Comparison of ENCODE assay signal across 1 cellular context in genomic region chr4:184727430-184727829, GRCh38.
TF ChIP-seq lines count a peak whose summit lies in the region.

No MANE protein-coding gene starts in this region.

TF ChIP-seq in GM23338, 12 proteins besides CTCF, POLR2A, EP300 and RAD21 (continued from another document):
- TF ChIP-seq, protein P1, sequence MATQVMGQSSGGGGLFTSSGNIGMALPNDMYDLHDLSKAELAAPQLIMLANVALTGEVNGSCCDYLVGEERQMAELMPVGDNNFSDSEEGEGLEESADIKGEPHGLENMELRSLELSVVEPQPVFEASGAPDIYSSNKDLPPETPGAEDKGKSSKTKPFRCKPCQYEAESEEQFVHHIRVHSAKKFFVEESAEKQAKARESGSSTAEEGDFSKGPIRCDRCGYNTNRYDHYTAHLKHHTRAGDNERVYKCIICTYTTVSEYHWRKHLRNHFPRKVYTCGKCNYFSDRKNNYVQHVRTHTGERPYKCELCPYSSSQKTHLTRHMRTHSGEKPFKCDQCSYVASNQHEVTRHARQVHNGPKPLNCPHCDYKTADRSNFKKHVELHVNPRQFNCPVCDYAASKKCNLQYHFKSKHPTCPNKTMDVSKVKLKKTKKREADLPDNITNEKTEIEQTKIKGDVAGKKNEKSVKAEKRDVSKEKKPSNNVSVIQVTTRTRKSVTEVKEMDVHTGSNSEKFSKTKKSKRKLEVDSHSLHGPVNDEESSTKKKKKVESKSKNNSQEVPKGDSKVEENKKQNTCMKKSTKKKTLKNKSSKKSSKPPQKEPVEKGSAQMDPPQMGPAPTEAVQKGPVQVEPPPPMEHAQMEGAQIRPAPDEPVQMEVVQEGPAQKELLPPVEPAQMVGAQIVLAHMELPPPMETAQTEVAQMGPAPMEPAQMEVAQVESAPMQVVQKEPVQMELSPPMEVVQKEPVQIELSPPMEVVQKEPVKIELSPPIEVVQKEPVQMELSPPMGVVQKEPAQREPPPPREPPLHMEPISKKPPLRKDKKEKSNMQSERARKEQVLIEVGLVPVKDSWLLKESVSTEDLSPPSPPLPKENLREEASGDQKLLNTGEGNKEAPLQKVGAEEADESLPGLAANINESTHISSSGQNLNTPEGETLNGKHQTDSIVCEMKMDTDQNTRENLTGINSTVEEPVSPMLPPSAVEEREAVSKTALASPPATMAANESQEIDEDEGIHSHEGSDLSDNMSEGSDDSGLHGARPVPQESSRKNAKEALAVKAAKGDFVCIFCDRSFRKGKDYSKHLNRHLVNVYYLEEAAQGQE (IDR thresholded peaks at IDR 0.05; ENCODE audit: unreplicated experiment) = no peak
- TF ChIP-seq ZNF331 (CRISPR knock-in tag; IDR thresholded peaks at IDR 0.05; ENCODE audit: low read depth) (no peak), NANOG (IDR thresholded peaks at IDR 0.05; ENCODE audit: borderline replicate concordance) (no peak), POLR2AphosphoS5 (IDR thresholded peaks at IDR 0.05; ENCODE audit: low read depth) (no peak), CREB1 (CRISPR knock-in tag; IDR thresholded peaks at IDR 0.05; ENCODE audit: low read depth) (no peak), STAT1 (IDR thresholded peaks at IDR 0.05; ENCODE audit: unreplicated experiment) (no peak), EZH2 (IDR thresholded peaks at IDR 0.05; ENCODE audit: low read depth, unreplicated experiment) (no peak), EZH2phosphoT487 (IDR thresholded peaks at IDR 0.05; ENCODE audit: unreplicated experiment) (no peak), ZNF114 (CRISPR knock-in tag; IDR thresholded peaks at IDR 0.05) (no peak), JUNB (IDR thresholded peaks at IDR 0.05; ENCODE audit: unreplicated experiment) (no peak)
- TF ChIP-seq, protein P2, sequence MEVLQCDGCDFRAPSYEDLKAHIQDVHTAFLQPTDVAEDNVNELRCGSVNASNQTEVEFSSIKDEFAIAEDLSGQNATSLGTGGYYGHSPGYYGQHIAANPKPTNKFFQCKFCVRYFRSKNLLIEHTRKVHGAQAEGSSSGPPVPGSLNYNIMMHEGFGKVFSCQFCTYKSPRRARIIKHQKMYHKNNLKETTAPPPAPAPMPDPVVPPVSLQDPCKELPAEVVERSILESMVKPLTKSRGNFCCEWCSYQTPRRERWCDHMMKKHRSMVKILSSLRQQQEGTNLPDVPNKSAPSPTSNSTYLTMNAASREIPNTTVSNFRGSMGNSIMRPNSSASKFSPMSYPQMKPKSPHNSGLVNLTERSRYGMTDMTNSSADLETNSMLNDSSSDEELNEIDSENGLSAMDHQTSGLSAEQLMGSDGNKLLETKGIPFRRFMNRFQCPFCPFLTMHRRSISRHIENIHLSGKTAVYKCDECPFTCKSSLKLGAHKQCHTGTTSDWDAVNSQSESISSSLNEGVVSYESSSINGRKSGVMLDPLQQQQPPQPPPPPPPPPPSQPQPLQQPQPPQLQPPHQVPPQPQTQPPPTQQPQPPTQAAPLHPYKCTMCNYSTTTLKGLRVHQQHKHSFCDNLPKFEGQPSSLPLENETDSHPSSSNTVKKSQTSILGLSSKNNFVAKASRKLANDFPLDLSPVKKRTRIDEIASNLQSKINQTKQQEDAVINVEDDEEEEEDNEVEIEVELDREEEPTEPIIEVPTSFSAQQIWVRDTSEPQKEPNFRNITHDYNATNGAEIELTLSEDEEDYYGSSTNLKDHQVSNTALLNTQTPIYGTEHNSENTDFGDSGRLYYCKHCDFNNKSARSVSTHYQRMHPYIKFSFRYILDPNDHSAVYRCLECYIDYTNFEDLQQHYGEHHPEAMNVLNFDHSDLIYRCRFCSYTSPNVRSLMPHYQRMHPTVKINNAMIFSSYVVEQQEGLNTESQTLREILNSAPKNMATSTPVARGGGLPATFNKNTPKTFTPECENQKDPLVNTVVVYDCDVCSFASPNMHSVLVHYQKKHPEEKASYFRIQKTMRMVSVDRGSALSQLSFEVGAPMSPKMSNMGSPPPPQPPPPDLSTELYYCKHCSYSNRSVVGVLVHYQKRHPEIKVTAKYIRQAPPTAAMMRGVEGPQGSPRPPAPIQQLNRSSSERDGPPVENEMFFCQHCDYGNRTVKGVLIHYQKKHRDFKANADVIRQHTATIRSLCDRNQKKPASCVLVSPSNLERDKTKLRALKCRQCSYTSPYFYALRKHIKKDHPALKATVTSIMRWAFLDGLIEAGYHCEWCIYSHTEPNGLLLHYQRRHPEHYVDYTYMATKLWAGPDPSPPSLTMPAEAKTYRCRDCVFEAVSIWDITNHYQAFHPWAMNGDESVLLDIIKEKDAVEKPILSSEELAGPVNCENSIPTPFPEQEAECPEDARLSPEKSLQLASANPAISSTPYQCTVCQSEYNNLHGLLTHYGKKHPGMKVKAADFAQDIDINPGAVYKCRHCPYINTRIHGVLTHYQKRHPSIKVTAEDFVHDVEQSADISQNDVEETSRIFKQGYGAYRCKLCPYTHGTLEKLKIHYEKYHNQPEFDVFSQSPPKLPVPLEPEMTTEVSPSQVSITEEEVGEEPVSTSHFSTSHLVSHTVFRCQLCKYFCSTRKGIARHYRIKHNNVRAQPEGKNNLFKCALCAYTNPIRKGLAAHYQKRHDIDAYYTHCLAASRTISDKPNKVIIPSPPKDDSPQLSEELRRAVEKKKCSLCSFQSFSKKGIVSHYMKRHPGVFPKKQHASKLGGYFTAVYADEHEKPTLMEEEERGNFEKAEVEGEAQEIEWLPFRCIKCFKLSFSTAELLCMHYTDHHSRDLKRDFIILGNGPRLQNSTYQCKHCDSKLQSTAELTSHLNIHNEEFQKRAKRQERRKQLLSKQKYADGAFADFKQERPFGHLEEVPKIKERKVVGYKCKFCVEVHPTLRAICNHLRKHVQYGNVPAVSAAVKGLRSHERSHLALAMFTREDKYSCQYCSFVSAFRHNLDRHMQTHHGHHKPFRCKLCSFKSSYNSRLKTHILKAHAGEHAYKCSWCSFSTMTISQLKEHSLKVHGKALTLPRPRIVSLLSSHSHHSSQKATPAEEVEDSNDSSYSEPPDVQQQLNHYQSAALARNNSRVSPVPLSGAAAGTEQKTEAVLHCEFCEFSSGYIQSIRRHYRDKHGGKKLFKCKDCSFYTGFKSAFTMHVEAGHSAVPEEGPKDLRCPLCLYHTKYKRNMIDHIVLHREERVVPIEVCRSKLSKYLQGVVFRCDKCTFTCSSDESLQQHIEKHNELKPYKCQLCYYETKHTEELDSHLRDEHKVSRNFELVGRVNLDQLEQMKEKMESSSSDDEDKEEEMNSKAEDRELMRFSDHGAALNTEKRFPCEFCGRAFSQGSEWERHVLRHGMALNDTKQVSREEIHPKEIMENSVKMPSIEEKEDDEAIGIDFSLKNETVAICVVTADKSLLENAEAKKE (CRISPR knock-in tag; IDR thresholded peaks at IDR 0.05) = no peak
TF ChIP-seq in GM23338: peak in this region for 0.
